Comparison of ENCODE assay signal across 2 cellular contexts in genomic region chr6:21739838-21740237, GRCh38.
TF ChIP-seq lines count a peak whose summit lies in the region.

No MANE protein-coding gene starts in this region.

TF ChIP-seq in A549, 52 proteins besides CTCF, POLR2A, EP300 and RAD21 (continued from another document):
- TF ChIP-seq REST (IDR thresholded peaks at IDR 0.05), result no peak
- no peak for TF ChIP-seq RCOR1 (IDR thresholded peaks at IDR 0.05; ENCODE audit: low read depth, low read length)

TF ChIP-seq in HCT116, 20 proteins besides CTCF, POLR2A, EP300 and RAD21 (continued from another document):
- TF ChIP-seq REST (IDR thresholded peaks at IDR 0.05; ENCODE audit: low read depth) (no peak), TCF7L2 (IDR thresholded peaks at IDR 0.05; ENCODE audit: borderline replicate concordance, extremely low read depth, insufficient read depth, insufficient read length) (no peak), SIN3A (IDR thresholded peaks at IDR 0.05; ENCODE audit: low read depth) (no peak), ZFX (IDR thresholded peaks at IDR 0.05) (no peak), JUND (IDR thresholded peaks at IDR 0.05) (no peak), SRF (IDR thresholded peaks at IDR 0.05; ENCODE audit: low read depth) (no peak), YY1 (IDR thresholded peaks at IDR 0.05; ENCODE audit: extremely low read depth, insufficient replicate concordance, low read depth, low read length) (no peak), ZBTB33 (IDR thresholded peaks at IDR 0.05; ENCODE audit: extremely low read depth, insufficient replicate concordance, low read length) (no peak), EZH2 (IDR thresholded peaks at IDR 0.05) (no peak)
